1 cellular context compared by ENCODE assay signal in the genomic region with DNA sequence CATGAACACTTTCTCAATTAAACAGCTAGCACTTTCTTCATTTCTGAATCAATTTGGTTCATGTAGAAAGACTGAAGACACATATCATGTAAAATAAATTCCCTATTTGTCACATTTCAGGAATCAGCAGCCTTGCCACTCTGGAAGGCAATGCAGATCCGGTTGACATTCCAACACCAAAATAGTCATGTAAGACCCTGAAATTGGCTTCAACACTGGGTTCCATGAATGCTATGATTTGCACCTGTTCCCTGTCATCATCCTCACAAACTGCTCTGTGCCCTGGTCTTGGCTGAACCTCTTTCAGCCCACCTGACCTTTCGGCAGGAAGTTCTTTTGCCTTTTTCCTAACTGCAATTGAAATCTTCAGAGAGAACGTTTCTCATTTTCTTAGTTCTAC.
TF ChIP-seq lines count a peak whose summit lies in the region.

No MANE protein-coding gene starts in this region.

TF ChIP-seq in H1, 55 proteins besides CTCF, POLR2A, EP300 and RAD21 (continued from another document):
- no peak for TF ChIP-seq ASH2L (IDR thresholded peaks at IDR 0.05; ENCODE audit: low read length)
- no peak for TF ChIP-seq MAFK (IDR thresholded peaks at IDR 0.05; ENCODE audit: low read depth, low read length)
